ENCODE assay signal across 8 cellular contexts in the genomic region with DNA sequence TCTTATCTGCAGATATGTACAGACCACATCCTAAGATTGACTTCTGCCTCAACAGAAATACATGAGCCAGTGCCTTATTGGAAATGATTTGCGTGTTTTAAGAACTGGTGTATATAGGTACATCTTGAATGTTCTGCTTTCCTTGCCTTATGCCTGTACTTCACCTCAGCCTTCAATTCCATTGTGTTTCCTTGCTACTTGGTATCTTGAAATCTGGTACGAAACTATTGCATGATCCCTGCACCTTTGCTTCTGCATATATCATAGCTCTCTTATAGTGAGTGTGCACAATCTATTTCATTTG. TPM values are rescaled to one million over a fixed set of nuclear protein-coding genes. Genes with fewer than 3 reads are reported as not detected.
DNase-seq lines count a peak whose midpoint lies in the region; ATAC-seq and TF ChIP-seq lines count a peak whose summit lies in the region.

No MANE protein-coding gene starts in this region.

- POLR2A ChIA-PET in WTC11 (lab: Charles Lee) = no interaction called here

- no peak for TF ChIP-seq CTCF in WTC11 (IDR thresholded peaks at IDR 0.05)
- no peak for TF ChIP-seq CTCF in glutamatergic neuron (IDR thresholded peaks at IDR 0.05; ENCODE audit: partially characterized antibody, unreplicated experiment)

- no peak for DNase-seq in activated T-cell treated with anti-CD3 and anti-CD28 coated beads, Interleukin-2, amount 50 U/mL, for 24 hours
- DNase-seq in activated T-cell treated with anti-CD3 and anti-CD28 coated beads for 4 hours (no peak), WTC11 (ENCODE audit: low spot score) (no peak), glutamatergic neuron (no peak), NCI-H1105 treated with DMSO at 0.1 percent for 48 hours (lab: John Stamatoyannopoulos, UW) (no peak)
- no peak for DNase-seq in stimulated activated effector memory CD8-positive, alpha-beta T cell treated with anti-CD3 and anti-CD28 coated beads, Interleukin-12 subunit alpha, Interleukin-12 subunit beta, amount 100 ng/mL, for 72 hours (ENCODE audit: low spot score in 2 of 2)

- ATAC-seq in WTC11 (no peak), GM19452 (IDR thresholded peaks at IDR 0.05; ENCODE audit: unreplicated experiment) (no peak), GM18873 (IDR thresholded peaks at IDR 0.05; ENCODE audit: low FRiP score, unreplicated experiment) (no peak)
- no peak for ATAC-seq in stimulated activated effector memory CD8-positive, alpha-beta T cell treated with anti-CD3 and anti-CD28 coated beads, Interleukin-12 subunit alpha, Interleukin-12 subunit beta, amount 100 ng/mL, for 72 hours

- H3K4me1 Mint-ChIP-seq in activated T-cell treated with anti-CD3 and anti-CD28 coated beads, Interleukin-2, amount 50 U/mL, for 24 hours (ENCODE audit: low read depth) = peaks cover 43% of the 10 kb centered on the region
- H3K4me1 Mint-ChIP-seq in WTC11 = peaks cover 20% of the 10 kb centered on the region
- peaks cover 8% of the 10 kb centered on the region for H3K4me1 Mint-ChIP-seq in glutamatergic neuron (ENCODE audit: low read depth, unreplicated experiment)
- H3K4me1 Mint-ChIP-seq in stimulated activated effector memory CD8-positive, alpha-beta T cell treated with anti-CD3 and anti-CD28 coated beads, Interleukin-12 subunit alpha, Interleukin-12 subunit beta, amount 100 ng/mL, for 72 hours = peaks cover 43% of the 10 kb centered on the region

- peak overlapping the region; percentile 47 for H3K27ac Mint-ChIP-seq in activated T-cell treated with anti-CD3 and anti-CD28 coated beads, Interleukin-2, amount 50 U/mL, for 24 hours
- no peak overlapping the region for H3K27ac Mint-ChIP-seq in WTC11
- no peak overlapping the region for H3K27ac Mint-ChIP-seq in glutamatergic neuron (ENCODE audit: unreplicated experiment)
- H3K27ac Mint-ChIP-seq in stimulated activated effector memory CD8-positive, alpha-beta T cell treated with anti-CD3 and anti-CD28 coated beads, Interleukin-12 subunit alpha, Interleukin-12 subunit beta, amount 100 ng/mL, for 72 hours = peak overlapping the region; percentile 98

- CTCF ChIA-PET in WTC11 (lab: Charles Lee) = no interaction called here

- H3K27me3 Mint-ChIP-seq in activated T-cell treated with anti-CD3 and anti-CD28 coated beads, Interleukin-2, amount 50 U/mL, for 24 hours = no peaks in the 10 kb centered on the region
- H3K27me3 Mint-ChIP-seq in WTC11 (ENCODE audit: low read depth) = no peaks in the 10 kb centered on the region
- H3K27me3 Mint-ChIP-seq in glutamatergic neuron (ENCODE audit: unreplicated experiment) = peaks cover 1% of the 10 kb centered on the region

- H3K36me3 Mint-ChIP-seq in activated T-cell treated with anti-CD3 and anti-CD28 coated beads, Interleukin-2, amount 50 U/mL, for 24 hours (ENCODE audit: low read depth) = peaks cover 61% of the 10 kb centered on the region
- peaks cover 20% of the 10 kb centered on the region for H3K36me3 Mint-ChIP-seq in WTC11
- no peaks in the 10 kb centered on the region for H3K36me3 Mint-ChIP-seq in glutamatergic neuron (ENCODE audit: unreplicated experiment)
- H3K36me3 Mint-ChIP-seq in stimulated activated effector memory CD8-positive, alpha-beta T cell treated with anti-CD3 and anti-CD28 coated beads, Interleukin-12 subunit alpha, Interleukin-12 subunit beta, amount 100 ng/mL, for 72 hours = peaks cover 42% of the 10 kb centered on the region

- peaks cover 4% of the 10 kb centered on the region for H3K9me3 Mint-ChIP-seq in activated T-cell treated with anti-CD3 and anti-CD28 coated beads, Interleukin-2, amount 50 U/mL, for 24 hours
- no peaks in the 10 kb centered on the region for H3K9me3 Mint-ChIP-seq in WTC11
- H3K9me3 Mint-ChIP-seq in glutamatergic neuron (ENCODE audit: unreplicated experiment) = peaks cover 3% of the 10 kb centered on the region
- H3K9me3 Mint-ChIP-seq in stimulated activated effector memory CD8-positive, alpha-beta T cell treated with anti-CD3 and anti-CD28 coated beads, Interleukin-12 subunit alpha, Interleukin-12 subunit beta, amount 100 ng/mL, for 72 hours = no peaks in the 10 kb centered on the region

- peak overlapping the region; percentile 95 for H3K4me3 Mint-ChIP-seq in activated T-cell treated with anti-CD3 and anti-CD28 coated beads, Interleukin-2, amount 50 U/mL, for 24 hours
- H3K4me3 Mint-ChIP-seq in WTC11 (peak overlapping the region; percentile 94), glutamatergic neuron (ENCODE audit: unreplicated experiment) (peak overlapping the region; percentile 92)
- H3K4me3 Mint-ChIP-seq in stimulated activated effector memory CD8-positive, alpha-beta T cell treated with anti-CD3 and anti-CD28 coated beads, Interleukin-12 subunit alpha, Interleukin-12 subunit beta, amount 100 ng/mL, for 72 hours = peak overlapping the region; percentile 96

TF ChIP-seq in WTC11, 78 proteins besides CTCF, POLR2A, EP300 and RAD21:
- TF ChIP-seq ZNF396 (CRISPR knock-in tag; IDR thresholded peaks at IDR 0.05; ENCODE audit: borderline replicate concordance) = no peak
- TF ChIP-seq KAT7 (CRISPR knock-in tag; IDR thresholded peaks at IDR 0.05; ENCODE audit: borderline replicate concordance) = no peak
- no peak for TF ChIP-seq SMAD4 (CRISPR knock-in tag; IDR thresholded peaks at IDR 0.05)
- no peak for TF ChIP-seq TEAD1 (CRISPR knock-in tag; IDR thresholded peaks at IDR 0.05)
- TF ChIP-seq, protein P1, sequence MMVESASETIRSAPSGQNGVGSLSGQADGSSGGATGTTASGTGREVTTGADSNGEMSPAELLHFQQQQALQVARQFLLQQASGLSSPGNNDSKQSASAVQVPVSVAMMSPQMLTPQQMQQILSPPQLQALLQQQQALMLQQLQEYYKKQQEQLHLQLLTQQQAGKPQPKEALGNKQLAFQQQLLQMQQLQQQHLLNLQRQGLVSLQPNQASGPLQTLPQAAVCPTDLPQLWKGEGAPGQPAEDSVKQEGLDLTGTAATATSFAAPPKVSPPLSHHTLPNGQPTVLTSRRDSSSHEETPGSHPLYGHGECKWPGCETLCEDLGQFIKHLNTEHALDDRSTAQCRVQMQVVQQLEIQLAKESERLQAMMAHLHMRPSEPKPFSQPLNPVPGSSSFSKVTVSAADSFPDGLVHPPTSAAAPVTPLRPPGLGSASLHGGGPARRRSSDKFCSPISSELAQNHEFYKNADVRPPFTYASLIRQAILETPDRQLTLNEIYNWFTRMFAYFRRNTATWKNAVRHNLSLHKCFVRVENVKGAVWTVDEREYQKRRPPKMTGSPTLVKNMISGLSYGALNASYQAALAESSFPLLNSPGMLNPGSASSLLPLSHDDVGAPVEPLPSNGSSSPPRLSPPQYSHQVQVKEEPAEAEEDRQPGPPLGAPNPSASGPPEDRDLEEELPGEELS (CRISPR knock-in tag; IDR thresholded peaks at IDR 0.05) = no peak
- no peak for TF ChIP-seq EMX1 (CRISPR knock-in tag; IDR thresholded peaks at IDR 0.05)

RNA-seq across cellular contexts. Expression of gene ATF7IP2, which starts 1.5 kb away (rescaled TPM):
- total RNA-seq in WTC11 (2021) = 20.3 to 24.2 TPM (median 22.8 TPM) in 3 replicates
- total RNA-seq in glutamatergic neuron (ENCODE audit: unreplicated experiment) = 9.1 TPM

Comparison
In these comparisons a context has a peak if more than half of its experiments do, and no peak if none do; other contexts are left out.
1. H3K27ac Mint-ChIP-seq: peak in activated T-cell treated with anti-CD3 and anti-CD28 coated beads, Interleukin-2, amount 50 U/mL, for 24 hours (single experiment) and stimulated activated effector memory CD8-positive, alpha-beta T cell treated with anti-CD3 and anti-CD28 coated beads, Interleukin-12 subunit alpha, Interleukin-12 subunit beta, amount 100 ng/mL, for 72 hours (single experiment); none in WTC11 (single experiment) and glutamatergic neuron (single experiment).
2. Peak in every context shown above with its lines, with median percentiles within 50 percentile points of each other: H3K4me3 Mint-ChIP-seq.